12 cellular contexts compared by ENCODE assay signal in genomic region chr11:121595717-121596156, GRCh38.
DNase-seq lines count a peak whose midpoint lies in the region; FAIRE-seq and TF ChIP-seq lines count a peak whose summit lies in the region.
"Had no signal": no experiment of that assay in that cellular context is flagged by ENCODE, and none has a peak within 500 bp of the region (broad histone marks: within the 10 kb centered on the region; RNA-seq: fewer than 3 reads in every experiment).

No MANE protein-coding gene starts in this region.

- TF ChIP-seq POLR2A in breast epithelium (IDR thresholded peaks at IDR 0.05) (no peak), adrenal gland (IDR thresholded peaks at IDR 0.05) (no peak)

- H3K4me1 ChIP-seq in breast epithelium (no peaks in the 10 kb centered on the region), ascending aorta (peaks cover 5 to 13% of the 10 kb centered on the region in 2 donors), adrenal gland (replicated peaks in 1 of 2) (no peaks in the 10 kb centered on the region)

- H3K27me3 ChIP-seq in breast epithelium (no peaks in the 10 kb centered on the region), ascending aorta (no peaks in the 10 kb centered on the region), adrenal gland (no peaks in the 10 kb centered on the region)
- H3K27me3 ChIP-seq: esophagus squamous epithelium had no signal

- H3K27ac ChIP-seq in breast epithelium, result no peak overlapping the region
- H3K27ac ChIP-seq in ascending aorta, result peak overlapping the region; percentile 62 to 63
- no peak overlapping the region for H3K27ac ChIP-seq in adrenal gland

- H3K36me3 ChIP-seq in breast epithelium (no peaks in the 10 kb centered on the region), ascending aorta (peaks cover 0 to 4% of the 10 kb centered on the region in 2 donors), adrenal gland (replicated peaks in 1 of 2) (peaks cover 0 to 5% of the 10 kb centered on the region in 2 donors)

- H3K9me3 ChIP-seq in breast epithelium, result no peaks in the 10 kb centered on the region
- H3K9me3 ChIP-seq in ascending aorta, result no peaks in the 10 kb centered on the region
- no peaks in the 10 kb centered on the region for H3K9me3 ChIP-seq in adrenal gland (replicated peaks in 1 of 3)
- H3K9me3 ChIP-seq: esophagus squamous epithelium had no signal

- CTCF ChIA-PET in MCF 10A (lab: Yijun Ruan, JAX), result interaction anchor here (1.1 to 2.1 kb wide), 3 partner anchors 276 to 280 kb away, joined by 3 to 7 read pairs (median 5); no protein-coding TSS in a partner anchor

- POLR2A ChIA-PET in MCF 10A (lab: Yijun Ruan, JAX), result interaction anchor here (0.7 kb wide), 1 partner anchor 238 kb away, joined by 3 read pairs; no protein-coding TSS in a partner anchor

- no peaks in the 10 kb centered on the region for H3K27me3 Mint-ChIP-seq in MCF 10A (ENCODE audit: insufficient read depth, unreplicated experiment)

- intact Hi-C loops in MCF 10A (cut with micrococcal nuclease), result loop anchor here (5.0 kb wide), 1 partner anchor 507 kb away; no protein-coding TSS in a partner anchor
- intact Hi-C loops in breast epithelium (cut with DNase I; ENCODE audit: low total_unique reads), result loop anchor here (10.0 kb wide), 1 partner anchor 261 kb away; no protein-coding TSS in a partner anchor
- intact Hi-C loops in ascending aorta (cut with DNase I), result loop anchor here (1.0 to 5.0 kb wide), 2 partner anchors 303 to 612 kb away; partner anchors contain the start of gene SC5D
- intact Hi-C loops in adrenal gland (cut with DNase I), result loop anchor here in 1 of 2 donors (10.0 kb wide), 1 partner anchor 271 kb away; no protein-coding TSS in a partner anchor

- no peak for FAIRE-seq in urothelium cell line (lab: Jason Lieb, UNC)
- FAIRE-seq: A204.1 had no signal

- peaks cover 12% of the 10 kb centered on the region for H3K36me3 Mint-ChIP-seq in MCF 10A (ENCODE audit: insufficient read depth, unreplicated experiment)

- no peak for TF ChIP-seq CTCF in MCF 10A (IDR thresholded peaks at IDR 0.05; ENCODE audit: unreplicated experiment)
- TF ChIP-seq CTCF in breast epithelium (IDR thresholded peaks at IDR 0.05), result no peak
- no peak for TF ChIP-seq CTCF in ascending aorta (IDR thresholded peaks at IDR 0.05)
- no peak for TF ChIP-seq CTCF in adrenal gland (IDR thresholded peaks at IDR 0.05)

- peak overlapping the region; percentile 21 for H3K4me3 Mint-ChIP-seq in MCF 10A (ENCODE audit: unreplicated experiment)

- WGBS in adrenal gland, 4 donors, result 77 to 83% (median 80%) methylated on average over 15 of the region's 15 CpGs

- DNase-seq in MCF 10A (ENCODE audit: unreplicated experiment) (peak; percentile 97), breast epithelium (ENCODE audit: low spot score in 2 of 2) (no peak), ascending aorta (ENCODE audit: low spot score in 2 of 2) (peak; percentile 43 to 92), hepatic stellate cell (ENCODE audit: low spot score) (peak; percentile 89), urothelium cell line (ENCODE audit: low spot score) (peak; percentile 64), adrenal gland (no peak), cerebellar cortex (ENCODE audit: low spot score) (no peak)
- no peak for DNase-seq in activated CD8-positive, alpha-beta memory T cell treated with anti-CD3 and anti-CD28 coated beads for 24 hours
- DNase-seq: esophagus squamous epithelium, occipital lobe, SHP77 treated with DMSO at 0.1 percent for 48 hours had no signal

- H3K4me3 ChIP-seq in breast epithelium (no peak overlapping the region), ascending aorta (peak overlapping the region in 1 of 2 donors; percentile 9), adrenal gland (no peak overlapping the region)
- H3K4me3 ChIP-seq: esophagus squamous epithelium had no signal

- peaks cover 30% of the 10 kb centered on the region for H3K4me1 Mint-ChIP-seq in MCF 10A (ENCODE audit: insufficient read depth, unreplicated experiment)

- H3K27ac Mint-ChIP-seq in MCF 10A (ENCODE audit: low read depth, unreplicated experiment), result peak overlapping the region; percentile 69

- BruUV-seq in MCF 10A (replicated peaks; lab: Mats Ljungman, UMichigan), result no TSS peak

- no peaks in the 10 kb centered on the region for H3K9me3 Mint-ChIP-seq in MCF 10A (ENCODE audit: unreplicated experiment)

Comparison
In these comparisons a context has a peak if more than half of its experiments do, and no peak if none do; other contexts are left out.
1. DNase-seq: peak in MCF 10A (single experiment), ascending aorta (2 of 2), hepatic stellate cell (single experiment) and urothelium cell line (single experiment); none in breast epithelium (0 of 2), adrenal gland (0 of 7), cerebellar cortex (single experiment) and activated CD8-positive, alpha-beta memory T cell treated with anti-CD3 and anti-CD28 coated beads for 24 hours (single experiment).
2. H3K27ac ChIP-seq: peak in ascending aorta (2 of 2); none in breast epithelium (0 of 2) and adrenal gland (0 of 5).